8 cellular contexts compared by ENCODE assay signal in genomic region chr21:42463861-42464515, GRCh38. TPM values are rescaled to one million over a fixed set of nuclear protein-coding genes. Genes with fewer than 3 reads are reported as not detected.
DNase-seq lines count a peak whose midpoint lies in the region; ATAC-seq, FAIRE-seq and TF ChIP-seq lines count a peak whose summit lies in the region.

No MANE protein-coding gene starts in this region.

- peak overlapping the region in 1 of 8 donors; percentile 28 for H3K4me3 ChIP-seq in spleen

- DNase-seq in CD1c-positive myeloid dendritic cell (ENCODE audit: extremely low spot score): peak; percentile 64
- DNase-seq in LoVo (ENCODE audit: low spot score): peak; percentile 28
- DNase-seq in activated CD4-positive, alpha-beta T cell treated with anti-CD3 and anti-CD28 coated beads, Interleukin-2, amount 50 U/mL, for 1 hour: peak; percentile 56
- DNase-seq in effector CD8-positive, alpha-beta T cell (lab: John Stamatoyannopoulos, UW): peak; percentile 33
- peak; percentile 86 for DNase-seq in spleen
- no peak for DNase-seq in D721Med (ENCODE audit: insufficient read length, low spot score)
- no peak for DNase-seq in urothelium cell line (ENCODE audit: low spot score)

- H3K27ac ChIP-seq in spleen: peak overlapping the region in 4 of 8 donors; percentile 15 to 53 (median 44)

- no peak for ATAC-seq in GM19455 (IDR thresholded peaks at IDR 0.05; ENCODE audit: unreplicated experiment)

- no peaks in the 10 kb centered on the region for H3K9me3 ChIP-seq in spleen

- H3K36me3 ChIP-seq in spleen: no peaks in the 10 kb centered on the region

- TF ChIP-seq CTCF in spleen (IDR thresholded peaks at IDR 0.05 in 8 of 11, conservative IDR thresholded peaks at IDR 0.05 in 3 of 11) (no peak), D721Med (IDR thresholded peaks at IDR 0.05; ENCODE audit: insufficient read depth, missing control alignments) (no peak)

- peaks cover 0 to 5% (median 0%) of the 10 kb centered on the region in 7 donors for H3K27me3 ChIP-seq in spleen (replicated peaks in 1 of 7)

- intact Hi-C loops in spleen (cut with DNase I; ENCODE audit: low total_unique reads): loop anchor here (10.0 kb wide), 1 partner anchor 51 kb away; the partner anchor contains the start of gene SLC37A1

- FAIRE-seq in D721Med (lab: Jason Lieb, UNC): no peak
- FAIRE-seq in urothelium cell line (lab: Jason Lieb, UNC): no peak

- H3K4me1 ChIP-seq in spleen: peaks cover 3 to 79% (median 58%) of the 10 kb centered on the region in 6 donors

- 37 to 56% (median 41%) methylated on average over 17 of the region's 17 CpGs for WGBS in spleen, 5 donors

- no peak for TF ChIP-seq POLR2A in spleen (IDR thresholded peaks at IDR 0.05)

RNA-seq across cellular contexts. Expression of gene RSPH1, which starts 32.0 kb away (rescaled TPM):
- total RNA-seq in spleen: under 1 TPM in 2 of 7 donors, not detected in 5; 0.25 to 0.33 TPM
- under 1 TPM; 0.10 to 0.35 (median 0.26) TPM for polyA plus RNA-seq in spleen

RNA-seq across cellular contexts. Expression of gene SLC37A1, which starts 49.7 kb away (rescaled TPM):
- total RNA-seq in spleen: 10 to 100 TPM; 20.9 to 31.4 (median 24.5) TPM
- 10 to 100 TPM in 1 of 3 donors, 1 to 10 TPM in 2; 6.9 to 12.0 (median 9.5) TPM for polyA plus RNA-seq in spleen

Comparison
In these comparisons a context has a peak if more than half of its experiments do, and no peak if none do; other contexts are left out.
1. DNase-seq: peak in CD1c-positive myeloid dendritic cell (single experiment), LoVo (single experiment), activated CD4-positive, alpha-beta T cell treated with anti-CD3 and anti-CD28 coated beads, Interleukin-2, amount 50 U/mL, for 1 hour (single experiment), effector CD8-positive, alpha-beta T cell (single experiment) and spleen (single experiment); none in D721Med (single experiment) and urothelium cell line (single experiment).